Comparison of ENCODE assay signal across 1 cellular context in genomic region chr10:70684841-70685457, GRCh38.
TF ChIP-seq lines count a peak whose summit lies in the region.

No MANE protein-coding gene starts in this region.

TF ChIP-seq in HCT116, 20 proteins besides CTCF, POLR2A, EP300 and RAD21 (continued from another document):
- TF ChIP-seq TCF7L2 (IDR thresholded peaks at IDR 0.05; ENCODE audit: borderline replicate concordance, extremely low read depth, insufficient read depth, insufficient read length) (no peak), EZH2 (IDR thresholded peaks at IDR 0.05) (no peak), YY1 (IDR thresholded peaks at IDR 0.05; ENCODE audit: extremely low read depth, insufficient replicate concordance, low read depth, low read length) (no peak), ATF3 (IDR thresholded peaks at IDR 0.05) (no peak), POLR2AphosphoS5 (IDR thresholded peaks at IDR 0.05; ENCODE audit: low read depth, low read length) (no peak), ELF1 (IDR thresholded peaks at IDR 0.05; ENCODE audit: borderline replicate concordance, low read depth) (no peak), SIN3A (IDR thresholded peaks at IDR 0.05; ENCODE audit: low read depth) (no peak), ZNF274 (IDR thresholded peaks at IDR 0.05; ENCODE audit: low read depth, low read length) (no peak), ZBTB33 (IDR thresholded peaks at IDR 0.05; ENCODE audit: extremely low read depth, insufficient replicate concordance, low read length) (no peak), EGR1 (IDR thresholded peaks at IDR 0.05; ENCODE audit: low read depth) (no peak), SP1 (IDR thresholded peaks at IDR 0.05; ENCODE audit: low read depth) (no peak), JUND (IDR thresholded peaks at IDR 0.05) (no peak), SRF (IDR thresholded peaks at IDR 0.05; ENCODE audit: low read depth) (no peak)
